13 cellular contexts compared by ENCODE assay signal in genomic region chr11:93537022-93537421, GRCh38. TPM values are rescaled to one million over a fixed set of nuclear protein-coding genes. Genes with fewer than 3 reads are reported as not detected.
DNase-seq lines count a peak whose midpoint lies in the region; ATAC-seq and TF ChIP-seq lines count a peak whose summit lies in the region.
"Had no signal": no experiment of that assay in that cellular context is flagged by ENCODE, and none has a peak within 500 bp of the region (broad histone marks: within the 10 kb centered on the region; RNA-seq: fewer than 3 reads in every experiment).

No MANE protein-coding gene starts in this region.

- ATAC-seq in heart left ventricle = peak; percentile 81 to 88 (median 86)

- H3K27me3 ChIP-seq in heart left ventricle (no peaks in the 10 kb centered on the region), spleen (replicated peaks in 1 of 7) (no peaks in the 10 kb centered on the region), brain microvascular endothelial cell (replicated peaks) (no peaks in the 10 kb centered on the region)

- DNase-seq in heart left ventricle (peak; percentile 68 to 86 (median 71)), posterior cingulate gyrus (peak; percentile 34 to 95 (median 68)), RKO (ENCODE audit: low spot score) (no peak), AG08395 (ENCODE audit: low spot score) (no peak), spleen (no peak), brain microvascular endothelial cell (no peak)
- DNase-seq: activated naive CD4-positive, alpha-beta T cell treated with anti-CD3 and anti-CD28 coated beads, Interleukin-2, amount 50 U/mL, for 16 hours; CD4-positive, alpha-beta memory T cell; effector CD4-positive, alpha-beta T cell; NCI-H1417 treated with DMSO at 0.1 percent for 48 hours; T-helper 1 cell had no signal

- H3K4me3 ChIP-seq in heart left ventricle = peak overlapping the region in 6 of 12 donors; percentile 7 to 47 (median 16)
- H3K4me3 ChIP-seq in spleen = peak overlapping the region in 1 of 8 donors; percentile 40
- H3K4me3 ChIP-seq in brain microvascular endothelial cell (ENCODE audit: low read depth, low read length) = no peak overlapping the region

- intact Hi-C loops in heart left ventricle (cut with DNase I) = loop anchor here in 1 of 10 donors (10.0 kb wide), 1 partner anchor 142 kb away; no protein-coding TSS in a partner anchor
- intact Hi-C loops in posterior cingulate gyrus (cut with DNase I) = no loop called here
- intact Hi-C loops in spleen (cut with DNase I; ENCODE audit: low total_unique reads) = no loop called here

- in situ Hi-C loops in brain microvascular endothelial cell (cut with HindIII; ENCODE audit: low pct_ligation_motif_present, low sequenced_read_pairs) = no loop called here

- peak overlapping the region; percentile 45 for H3K27ac ChIP-seq in C4-2B
- peak overlapping the region; percentile 99 for H3K27ac ChIP-seq in VCaP
- peak overlapping the region; percentile 28 to 96 (median 71) for H3K27ac ChIP-seq in heart left ventricle
- peak overlapping the region in 4 of 8 donors; percentile 44 to 75 (median 65) for H3K27ac ChIP-seq in spleen
- H3K27ac ChIP-seq in brain microvascular endothelial cell = no peak overlapping the region

- H3K4me1 ChIP-seq in heart left ventricle (peaks cover 0 to 87% (median 50%) of the 10 kb centered on the region in 12 donors), spleen (peaks cover 0 to 76% (median 36%) of the 10 kb centered on the region in 6 donors)

- TF ChIP-seq CTCF in C4-2B (conservative IDR thresholded peaks at IDR 0.05) = no peak
- TF ChIP-seq CTCF in VCaP (conservative IDR thresholded peaks at IDR 0.05) = no peak
- no peak for TF ChIP-seq CTCF in heart left ventricle (IDR thresholded peaks at IDR 0.05)
- TF ChIP-seq CTCF in spleen (IDR thresholded peaks at IDR 0.05 in 8 of 11, conservative IDR thresholded peaks at IDR 0.05 in 3 of 11) = no peak
- no peak for TF ChIP-seq CTCF in brain microvascular endothelial cell (IDR thresholded peaks at IDR 0.05; ENCODE audit: low read depth, low read length, missing control alignments)

- H3K36me3 ChIP-seq in heart left ventricle (no peaks in the 10 kb centered on the region), spleen (no peaks in the 10 kb centered on the region), brain microvascular endothelial cell (replicated peaks) (no peaks in the 10 kb centered on the region)

- no peaks in the 10 kb centered on the region for H3K9me3 ChIP-seq in heart left ventricle
- H3K9me3 ChIP-seq in spleen = no peaks in the 10 kb centered on the region

- WGBS in heart left ventricle, 4 donors = 30 to 42% (median 36%) methylated on average over 5 of the region's 5 CpGs
- 36 to 58% (median 51%) methylated on average over 5 of the region's 5 CpGs for WGBS in spleen, 5 donors

- TF ChIP-seq POLR2A in heart left ventricle (IDR thresholded peaks at IDR 0.05) (no peak), spleen (IDR thresholded peaks at IDR 0.05) (no peak)

RNA-seq across cellular contexts. Expression of gene SMCO4, which starts 6.2 kb away (rescaled TPM):
- total RNA-seq in heart left ventricle = 10 to 100 TPM; 28.5 to 71.7 (median 52.5) TPM
- 10 to 100 TPM; 39.7 to 81.4 TPM for polyA plus RNA-seq in heart left ventricle
- 10 to 100 TPM; 48.1 to 74.1 (median 52.8) TPM for total RNA-seq in spleen
- 10 to 100 TPM; 21.8 to 71.5 (median 51.1) TPM for polyA plus RNA-seq in spleen

Comparison
In these comparisons a context has a peak if more than half of its experiments do, and no peak if none do; other contexts are left out.
1. DNase-seq: peak in heart left ventricle (5 of 5) and posterior cingulate gyrus (10 of 10); none in RKO (single experiment), AG08395 (single experiment), spleen (single experiment) and brain microvascular endothelial cell (single experiment).